ENCODE assay signal across 16 cellular contexts in genomic region chr1:215987092-215987855, GRCh38.
"Had no signal": no experiment of that assay in that cellular context is flagged by ENCODE, and none has a peak within 500 bp of the region (broad histone marks: within the 10 kb centered on the region; RNA-seq: fewer than 3 reads in every experiment).

No MANE protein-coding gene starts in this region.

- H3K27me3 ChIP-seq: body of pancreas, sigmoid colon had no signal

- H3K4me3 ChIP-seq: body of pancreas, lung, prostate gland, sigmoid colon had no signal

- H3K36me3 ChIP-seq: prostate gland, sigmoid colon had no signal

- ATAC-seq: activated CD8-positive, alpha-beta T cell treated with anti-CD3 and anti-CD28 coated beads, Interleukin-2, amount 10 ng/mL, durations not matched to agents 7 days and 5 days; body of pancreas; left cardiac atrium; natural killer cell treated with Interleukin-12 subunit alpha and Interleukin-12 subunit beta and Interleukin-15 and Interleukin-18, amount 100 ng/mL, for 72 hours had no signal

- H3K9me3 ChIP-seq: body of pancreas, prostate gland, sigmoid colon had no signal

- H3K4me1 ChIP-seq: body of pancreas, prostate gland had no signal

- H3K27ac ChIP-seq: body of pancreas, prostate gland, sigmoid colon had no signal

- DNase-seq: activated CD4-positive, alpha-beta T cell treated with anti-CD3 and anti-CD28 coated beads for 4 hours; activated CD8-positive, alpha-beta memory T cell treated with anti-CD3 and anti-CD28 coated beads, Interleukin-2, amount 50 U/mL, for 48 hours; activated CD8-positive, alpha-beta T cell treated with anti-CD3 and anti-CD28 coated beads, Interleukin-2, amount 10 ng/mL, durations not matched to agents 7 days and 5 days; activated naive CD4-positive, alpha-beta T cell treated with anti-CD3 and anti-CD28 coated beads for 36 hours; effector memory CD4-positive, alpha-beta T cell; hypothalamus; left cardiac atrium; occipital lobe; sigmoid colon; stimulated activated CD4-positive, alpha-beta T cell treated with anti-CD3 and anti-CD28 coated beads, Interleukin-12 subunit alpha, Interleukin-12 subunit beta, amount 100 ng/mL, for 4 hours; stimulated activated naive CD4-positive, alpha-beta T cell; substantia nigra had no signal
